ENCODE assay signal across 15 cellular contexts in genomic region chr6:79687759-79688158, GRCh38. TPM values are rescaled to one million over a fixed set of nuclear protein-coding genes. Genes with fewer than 3 reads are reported as not detected.
A peak's percentile ranks its signal among the peaks of the same experiment; 100 is the strongest.
DNase-seq lines count a peak whose midpoint lies in the region; ATAC-seq and TF ChIP-seq lines count a peak whose summit lies in the region.
"Had no signal": no experiment of that assay in that cellular context is flagged by ENCODE, and none has a peak within 500 bp of the region (broad histone marks: within the 10 kb centered on the region; RNA-seq: fewer than 3 reads in every experiment).

No MANE protein-coding gene starts in this region.

- H3K9me3 ChIP-seq in T-helper 17 cell (ENCODE audit: control insufficient read depth, low read length, poor library complexity, severe bottlenecking) (no peaks in the 10 kb centered on the region), left lung (no peaks in the 10 kb centered on the region)
- H3K9me3 ChIP-seq: thoracic aorta had no signal

- no peak for DNase-seq in stimulated activated naive CD8-positive, alpha-beta T cell treated with anti-CD3 and anti-CD28 coated beads, Interleukin-15, amount 100 ng/mL, for 72 hours
- DNase-seq in stimulated activated naive CD8-positive, alpha-beta T cell treated with anti-CD3 and anti-CD28 coated beads, Interleukin-15, Interleukin-2, amounts not matched to agents 100 U/mL and 50 U/mL, for 24 hours, result no peak
- DNase-seq in T-helper 17 cell (no peak), left lung (no peak), natural killer cell (no peak), superior temporal gyrus (ENCODE audit: extremely low spot score) (no peak)
- no peak for DNase-seq in activated naive CD4-positive, alpha-beta T cell (lab: John Stamatoyannopoulos, UW)
- DNase-seq: activated CD4-positive, alpha-beta memory T cell treated with anti-CD3 and anti-CD28 coated beads for 36 hours; mammary epithelial cell; NCI-H510A treated with DMSO at 0.1 percent for 48 hours; nucleus accumbens had no signal

- intact Hi-C loops in left lung (cut with DNase I), result no loop called here
- intact Hi-C loops in natural killer cell (cut with micrococcal nuclease), result no loop called here

- H3K4me1 ChIP-seq in left lung, result peaks cover 5 to 12% of the 10 kb centered on the region in 2 donors

- H3K36me3 Mint-ChIP-seq in T-helper 17 cell (ENCODE audit: low read depth) (no peaks in the 10 kb centered on the region), natural killer cell (no peaks in the 10 kb centered on the region)
- H3K36me3 Mint-ChIP-seq: activated CD4-positive, alpha-beta memory T cell treated with anti-CD3 and anti-CD28 coated beads for 36 hours had no signal

- peaks cover 0 to 8% of the 10 kb centered on the region in 2 donors for H3K9me3 Mint-ChIP-seq in stimulated activated naive CD8-positive, alpha-beta T cell treated with anti-CD3 and anti-CD28 coated beads, Interleukin-15, amount 100 ng/mL, for 72 hours
- H3K9me3 Mint-ChIP-seq in natural killer cell, result peaks cover 0 to 2% of the 10 kb centered on the region in 2 donors
- H3K9me3 Mint-ChIP-seq: T-helper 2 cell treated with Interferon-gamma antibody and Interleukin-4, amounts not matched to agents 5 μg/mL and 100 μg/mL, for 36 hours had no signal

- no peaks in the 10 kb centered on the region for H3K27me3 ChIP-seq in left lung

- ATAC-seq in stimulated activated naive CD8-positive, alpha-beta T cell treated with anti-CD3 and anti-CD28 coated beads, Interleukin-15, amount 100 ng/mL, for 72 hours, result no peak
- ATAC-seq in stimulated activated naive CD8-positive, alpha-beta T cell treated with anti-CD3 and anti-CD28 coated beads, Interleukin-15, Interleukin-2, amounts not matched to agents 100 U/mL and 50 U/mL, for 24 hours, result no peak
- ATAC-seq in T-helper 17 cell, result no peak
- peak; percentile 65 for ATAC-seq in left lung
- ATAC-seq in natural killer cell, result no peak
- ATAC-seq in HG03139 (IDR thresholded peaks at IDR 0.05; ENCODE audit: unreplicated experiment), result no peak

- peak overlapping the region in 1 of 2 donors; percentile 81 for H3K27ac Mint-ChIP-seq in stimulated activated naive CD8-positive, alpha-beta T cell treated with anti-CD3 and anti-CD28 coated beads, Interleukin-15, amount 100 ng/mL, for 72 hours
- H3K27ac Mint-ChIP-seq in T-helper 17 cell (peak overlapping the region; percentile 6), natural killer cell (no peak overlapping the region)
- H3K27ac Mint-ChIP-seq: activated CD4-positive, alpha-beta memory T cell treated with anti-CD3 and anti-CD28 coated beads for 36 hours; T-helper 2 cell treated with Interferon-gamma antibody and Interleukin-4, amounts not matched to agents 5 μg/mL and 100 μg/mL, for 36 hours had no signal

- H3K4me1 Mint-ChIP-seq in stimulated activated naive CD8-positive, alpha-beta T cell treated with anti-CD3 and anti-CD28 coated beads, Interleukin-15, amount 100 ng/mL, for 72 hours, result peaks cover 36% of the 10 kb centered on the region
- H3K4me1 Mint-ChIP-seq in T-helper 17 cell (peaks cover 9% of the 10 kb centered on the region), natural killer cell (no peaks in the 10 kb centered on the region)

- peak overlapping the region; percentile 29 to 67 for H3K4me3 Mint-ChIP-seq in stimulated activated naive CD8-positive, alpha-beta T cell treated with anti-CD3 and anti-CD28 coated beads, Interleukin-15, amount 100 ng/mL, for 72 hours
- H3K4me3 Mint-ChIP-seq in T-helper 17 cell (no peak overlapping the region), natural killer cell (no peak overlapping the region)
- H3K4me3 Mint-ChIP-seq: activated CD4-positive, alpha-beta memory T cell treated with anti-CD3 and anti-CD28 coated beads for 36 hours; T-helper 2 cell treated with Interferon-gamma antibody and Interleukin-4, amounts not matched to agents 5 μg/mL and 100 μg/mL, for 36 hours had no signal

- H3K27ac ChIP-seq in left lung, result no peak overlapping the region
- H3K27ac ChIP-seq: RWPE1, thoracic aorta had no signal

- H3K36me3 ChIP-seq in left lung, result no peaks in the 10 kb centered on the region

- no peaks in the 10 kb centered on the region for H3K27me3 Mint-ChIP-seq in stimulated activated naive CD8-positive, alpha-beta T cell treated with anti-CD3 and anti-CD28 coated beads, Interleukin-15, amount 100 ng/mL, for 72 hours
- peaks cover 12% of the 10 kb centered on the region for H3K27me3 Mint-ChIP-seq in T-helper 17 cell
- no peaks in the 10 kb centered on the region for H3K27me3 Mint-ChIP-seq in natural killer cell (ENCODE audit: low read depth in 2 of 2)
- H3K27me3 Mint-ChIP-seq: activated CD4-positive, alpha-beta memory T cell treated with anti-CD3 and anti-CD28 coated beads for 36 hours had no signal

- H3K4me3 ChIP-seq in left lung, result no peak overlapping the region
- H3K4me3 ChIP-seq: thoracic aorta had no signal

- TF ChIP-seq CTCF in left lung (IDR thresholded peaks at IDR 0.05), result no peak
- TF ChIP-seq CTCF in natural killer cell (IDR thresholded peaks at IDR 0.05), result no peak

RNA-seq across cellular contexts. Expression of gene SH3BGRL2, which starts 56.6 kb away (rescaled TPM):
- total RNA-seq in T-helper 17 cell (10 to 100 TPM in 1 of 2 donors, 1 to 10 TPM in 1; 2.1 to 36.0 TPM), left lung (10 to 100 TPM; 22.0 to 22.4 TPM), natural killer cell (1 to 10 TPM in 2 of 3 donors, under 1 TPM in 1; 0.68 to 5.8 (median 1.6) TPM)

Comparison
In these comparisons a context has a peak if more than half of its experiments do, and no peak if none do; other contexts are left out.
1. H3K4me3 Mint-ChIP-seq: peak in stimulated activated naive CD8-positive, alpha-beta T cell treated with anti-CD3 and anti-CD28 coated beads, Interleukin-15, amount 100 ng/mL, for 72 hours (2 of 2); none in T-helper 17 cell (single experiment) and natural killer cell (single experiment).